Comparison of ENCODE assay signal across 28 cellular contexts in the genomic region with DNA sequence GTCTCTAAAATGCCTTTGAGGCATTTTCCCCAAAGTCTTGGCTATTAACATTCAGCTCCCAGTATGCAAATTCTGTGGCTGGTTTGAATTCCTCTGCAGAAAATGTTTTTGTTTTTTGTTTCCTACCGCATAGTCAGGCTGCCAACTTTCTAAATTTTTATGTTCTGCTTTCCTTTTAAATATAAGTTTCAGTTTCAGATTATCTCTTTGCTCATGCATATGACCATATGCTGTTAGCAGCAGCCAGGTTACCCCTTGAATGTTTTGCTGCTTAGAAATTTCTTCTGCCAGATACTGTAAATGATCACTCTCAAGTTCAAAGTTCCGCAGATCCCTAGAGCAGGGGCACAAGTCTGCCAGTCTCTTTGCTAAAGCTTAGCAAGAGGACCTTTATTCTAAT.
"Had no signal": no experiment of that assay in that cellular context is flagged by ENCODE, and none has a peak within 500 bp of the region (broad histone marks: within the 10 kb centered on the region; RNA-seq: fewer than 3 reads in every experiment).

No MANE protein-coding gene starts in this region.

- FAIRE-seq: urothelium cell line had no signal

- H3K9ac ChIP-seq: neural progenitor cell, parathyroid adenoma had no signal

- H3K9me3 ChIP-seq: ovary, thyroid gland had no signal

- H3K27ac ChIP-seq: neural progenitor cell, ovary, parathyroid adenoma, psoas muscle, skin epidermis, spleen, stomach, thoracic aorta, thyroid gland, tibial nerve, upper lobe of left lung, vagina had no signal

- H3K27me3 ChIP-seq: neural progenitor cell, ovary, stomach, thyroid gland, tibial nerve, upper lobe of left lung, vagina had no signal

- DNase-seq: natural killer cell; occipital lobe; ovary; posterior cingulate gyrus; psoas muscle; right cardiac atrium; spleen; stimulated activated CD4-positive, alpha-beta T cell treated with anti-CD3 and anti-CD28 coated beads, Interleukin-12 subunit alpha, Interleukin-12 subunit beta, amount 100 ng/mL, for 4 hours; stimulated activated CD4-positive, alpha-beta T cell treated with anti-CD3 and anti-CD28 coated beads, Interleukin-1b, Interleukin-23, amount 100 ng/mL, for 48 hours; stimulated activated CD4-positive, alpha-beta T cell treated with anti-CD3 and anti-CD28 coated beads, Interleukin-4, amount 100 ng/mL, for 1 hour; stimulated activated CD4-positive, alpha-beta T cell treated with anti-CD3 and anti-CD28 coated beads, Interleukin-4, amount 100 ng/mL, for 4 hours; stimulated activated CD8-positive, alpha-beta memory T cell treated with anti-CD3 and anti-CD28 coated beads, Interleukin-4, amount 100 ng/mL, for 48 hours; stimulated activated naive CD4-positive, alpha-beta T cell; stimulated activated naive CD8-positive, alpha-beta T cell treated with anti-CD3 and anti-CD28 coated beads, Interleukin-15, Interleukin-2, amounts not matched to agents 100 U/mL and 50 U/mL, for 24 hours; stomach; thyroid gland; trophoblast cell; upper lobe of left lung had no signal

- H3K79me2 ChIP-seq: parathyroid adenoma had no signal

- H3K4me2 ChIP-seq: neural progenitor cell, smooth muscle cell had no signal

- ATAC-seq: natural killer cell; psoas muscle; right cardiac atrium; sciatic nerve; stimulated activated memory B cell treated with anti-CD40 and anti-IgM and Interleukin-4, amounts not matched to agents 10 μg/mL and 1 μg/mL and 100 μg/mL, for 72 hours; stimulated activated naive CD8-positive, alpha-beta T cell treated with anti-CD3 and anti-CD28 coated beads, Interleukin-15, Interleukin-2, amounts not matched to agents 100 U/mL and 50 U/mL, for 24 hours had no signal

- H3K4me3 ChIP-seq: neural progenitor cell, ovary, psoas muscle, skin epidermis, smooth muscle cell, spleen, stomach, thoracic aorta, thyroid gland, tibial nerve, upper lobe of left lung, vagina had no signal

- H3K4me1 ChIP-seq: parathyroid adenoma, psoas muscle, spleen, tibial nerve, upper lobe of left lung, vagina had no signal

- H2AFZ ChIP-seq: neural progenitor cell, parathyroid adenoma had no signal

- H3K36me3 ChIP-seq: neural progenitor cell, ovary, spleen, stomach, thoracic aorta, thyroid gland, tibial nerve, upper lobe of left lung, vagina had no signal
